ENCODE assay signal across 8 cellular contexts in genomic region chr21:45406801-45407628, GRCh38. TPM values are rescaled to one million over a fixed set of nuclear protein-coding genes. Genes with fewer than 3 reads are reported as not detected.
DNase-seq lines count a peak whose midpoint lies in the region; ATAC-seq and TF ChIP-seq lines count a peak whose summit lies in the region.

No MANE protein-coding gene starts in this region.

- in situ Hi-C loops in G401 (cut with HindIII; ENCODE audit: low sequenced_read_pairs), result no loop called here

- intact Hi-C loops in left ventricle myocardium superior (cut with micrococcal nuclease), result no loop called here

- H3K27ac Mint-ChIP-seq in activated T-helper 17 cell treated with anti-CD3 and anti-CD28 coated beads, Interleukin-2, amount 50 U/mL, for 72 hours, result no peak overlapping the region

- H3K4me3 Mint-ChIP-seq in activated T-helper 17 cell treated with anti-CD3 and anti-CD28 coated beads, Interleukin-2, amount 50 U/mL, for 72 hours, result peak overlapping the region; percentile 31

- peak; percentile 22 for DNase-seq in G401 (ENCODE audit: low spot score)
- DNase-seq in left ventricle myocardium superior, result peak; percentile 39
- DNase-seq in NCI-H187 (lab: John Stamatoyannopoulos, UW), result no peak
- DNase-seq in HEK293T (ENCODE audit: extremely low spot score), result no peak
- no peak for DNase-seq in NCI-H446 (lab: John Stamatoyannopoulos, UW)

- H3K27me3 ChIP-seq in rectal smooth muscle tissue (ENCODE audit: control insufficient read depth, insufficient read depth, low read length), result peaks cover 14% of the 10 kb centered on the region

- H3K27ac ChIP-seq in rectal smooth muscle tissue (ENCODE audit: low read depth, low read length), result peak overlapping the region; percentile 24

- ATAC-seq in activated T-helper 17 cell treated with anti-CD3 and anti-CD28 coated beads, Interleukin-2, amount 50 U/mL, for 72 hours (replicated peaks), result no peak
- ATAC-seq in left ventricle myocardium superior, result no peak
- no peak for ATAC-seq in GM18520 (IDR thresholded peaks at IDR 0.05; ENCODE audit: unreplicated experiment)

- POLR2A ChIA-PET in HEK293T (lab: Yijun Ruan, JAX), result interaction anchor here (0.8 kb wide), 1 partner anchor 270 kb away, joined by 4 read pairs; no protein-coding TSS in a partner anchor

- H3K36me3 ChIP-seq in rectal smooth muscle tissue (ENCODE audit: control insufficient read depth, insufficient read depth, low read length), result no peaks in the 10 kb centered on the region

- no peak overlapping the region for H3K9ac ChIP-seq in rectal smooth muscle tissue (ENCODE audit: low read length)

- peaks cover 2% of the 10 kb centered on the region for H3K4me1 ChIP-seq in rectal smooth muscle tissue (ENCODE audit: control insufficient read depth, insufficient read depth, low read length)

- no peaks in the 10 kb centered on the region for H3K9me3 Mint-ChIP-seq in activated T-helper 17 cell treated with anti-CD3 and anti-CD28 coated beads, Interleukin-2, amount 50 U/mL, for 72 hours

- CTCF ChIA-PET in HEK293T (lab: Yijun Ruan, JAX), result interaction anchor here (0.6 to 1.3 kb wide), 3 partner anchors 13 to 239 kb away, joined by 3 read pairs; no protein-coding TSS in a partner anchor

- H3K4me1 Mint-ChIP-seq in activated T-helper 17 cell treated with anti-CD3 and anti-CD28 coated beads, Interleukin-2, amount 50 U/mL, for 72 hours, result peaks cover 4% of the 10 kb centered on the region

- peaks cover 28% of the 10 kb centered on the region for H3K27me3 Mint-ChIP-seq in activated T-helper 17 cell treated with anti-CD3 and anti-CD28 coated beads, Interleukin-2, amount 50 U/mL, for 72 hours

- H3K36me3 Mint-ChIP-seq in activated T-helper 17 cell treated with anti-CD3 and anti-CD28 coated beads, Interleukin-2, amount 50 U/mL, for 72 hours (ENCODE audit: low read depth), result peaks cover 13% of the 10 kb centered on the region

- peak overlapping the region; percentile 36 for H3K4me3 ChIP-seq in rectal smooth muscle tissue (ENCODE audit: low read length)

TF ChIP-seq in HEK293T, 16 proteins besides CTCF, POLR2A, EP300 and RAD21:
- TF ChIP-seq NFRKB (IDR thresholded peaks at IDR 0.05), result no peak
- TF ChIP-seq LEF1 (IDR thresholded peaks at IDR 0.05; ENCODE audit: borderline replicate concordance), result no peak

RNA-seq across cellular contexts. Expression of gene COL18A1, which starts 2.0 kb away (rescaled TPM):
- 353 and 524 TPM in 2 replicates for total RNA-seq in G401 (2014; rRNA removed; shearing (Covaris generic))
- total RNA-seq in activated T-helper 17 cell treated with anti-CD3 and anti-CD28 coated beads, Interleukin-2, amount 50 U/mL, for 72 hours, result 1 to 10 TPM; 3.2 to 3.9 TPM
- total RNA-seq in left ventricle myocardium superior, result 52.4 TPM

Comparison
In these comparisons a context has a peak if more than half of its experiments do, and no peak if none do; other contexts are left out.
1. DNase-seq: peak in G401 (single experiment) and left ventricle myocardium superior (single experiment); none in NCI-H187 (0 of 2), HEK293T (single experiment) and NCI-H446 (0 of 2).
2. RNA of gene COL18A1, which starts 2.0 kb away (total RNA-seq): 353 to 524 TPM in G401 and 52.4 TPM in left ventricle myocardium superior (single experiment); 3.2 to 3.9 TPM in activated T-helper 17 cell treated with anti-CD3 and anti-CD28 coated beads, Interleukin-2, amount 50 U/mL, for 72 hours; every median in the first group is over 10 times any median in the second.